22 cellular contexts compared by ENCODE assay signal in the genomic region with DNA sequence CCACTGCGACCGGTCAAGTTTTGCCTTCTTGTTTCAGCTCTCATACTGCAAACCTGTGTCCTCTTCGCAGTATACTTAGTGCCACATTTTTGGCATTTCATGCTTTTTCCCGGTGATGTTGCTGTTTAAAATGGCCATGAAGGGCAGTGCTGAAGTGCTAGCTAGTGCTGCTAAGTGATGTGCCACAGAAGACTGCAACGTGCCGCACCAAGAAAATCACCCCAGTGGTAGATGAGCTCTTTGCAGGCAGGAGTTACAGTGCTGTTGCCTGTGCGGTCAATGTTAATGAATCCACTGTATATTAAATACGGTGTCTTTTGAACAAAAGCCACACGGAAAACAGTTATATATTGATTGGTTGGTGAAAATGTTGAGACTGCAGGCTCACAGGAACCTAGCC.
"Had no signal": no experiment of that assay in that cellular context is flagged by ENCODE, and none has a peak within 500 bp of the region (broad histone marks: within the 10 kb centered on the region; RNA-seq: fewer than 3 reads in every experiment).

No MANE protein-coding gene starts in this region.

- H3K79me2 ChIP-seq: hepatocyte had no signal

- FAIRE-seq: endothelial cell of umbilical vein, keratinocyte had no signal

- H3K27ac Mint-ChIP-seq: activated CD4-positive, alpha-beta T cell treated with anti-CD3 and anti-CD28 coated beads, Interleukin-2, amount 10 ng/mL, durations not matched to agents 7 days and 5 days; activated CD8-positive, alpha-beta T cell treated with anti-CD3 and anti-CD28 coated beads, Interleukin-2, amount 10 ng/mL, durations not matched to agents 7 days and 5 days; activated naive CD4-positive, alpha-beta T cell treated with anti-CD3 and anti-CD28 coated beads for 36 hours; activated T-cell treated with anti-CD3 and anti-CD28 coated beads, Interleukin-2, amount 50 U/mL, for 24 hours; activated T-helper 2 cell treated with anti-CD3 and anti-CD28 coated beads, Interferon-gamma antibody, Interleukin-2, Interleukin-4, amounts not matched to agents 10 μg/mL and 5 μg/mL and 100 μg/mL, durations not matched to agents 14 hours and 24 hours and 36 hours; mesothelial cell of epicardium; nephron progenitor cell; progenitor cell of endocrine pancreas had no signal

- H3K4me1 ChIP-seq: breast epithelium, right atrium auricular region, stomach had no signal

- H3K4me3 Mint-ChIP-seq: activated CD4-positive, alpha-beta T cell treated with anti-CD3 and anti-CD28 coated beads, Interleukin-2, amount 10 ng/mL, durations not matched to agents 7 days and 5 days; activated CD8-positive, alpha-beta T cell treated with anti-CD3 and anti-CD28 coated beads, Interleukin-2, amount 10 ng/mL, durations not matched to agents 7 days and 5 days; activated naive CD4-positive, alpha-beta T cell treated with anti-CD3 and anti-CD28 coated beads for 36 hours; activated T-cell treated with anti-CD3 and anti-CD28 coated beads, Interleukin-2, amount 50 U/mL, for 24 hours; mesothelial cell of epicardium; nephron progenitor cell had no signal

- H3K27ac ChIP-seq: breast epithelium, hepatocyte, right atrium auricular region, skin epidermis, stomach had no signal

- ATAC-seq: activated CD4-positive, CD25-positive, alpha-beta regulatory T cell treated with anti-CD3 and anti-CD28 coated beads, Interleukin-2, amount 50 U/mL, for 24 hours; activated CD8-positive, alpha-beta T cell treated with anti-CD3 and anti-CD28 coated beads, Interleukin-2, amount 10 ng/mL, durations not matched to agents 7 days and 5 days; left lobe of liver had no signal

- H3K36me3 Mint-ChIP-seq: mesothelial cell of epicardium had no signal

- H3K9me3 Mint-ChIP-seq: activated CD4-positive, alpha-beta T cell treated with anti-CD3 and anti-CD28 coated beads, Interleukin-2, amount 10 ng/mL, durations not matched to agents 7 days and 5 days; activated naive CD4-positive, alpha-beta T cell treated with anti-CD3 and anti-CD28 coated beads for 36 hours; activated T-cell treated with anti-CD3 and anti-CD28 coated beads, Interleukin-2, amount 50 U/mL, for 24 hours; activated T-helper 2 cell treated with anti-CD3 and anti-CD28 coated beads, Interferon-gamma antibody, Interleukin-2, Interleukin-4, amounts not matched to agents 10 μg/mL and 5 μg/mL and 100 μg/mL, durations not matched to agents 14 hours and 24 hours and 36 hours; nephron progenitor cell had no signal

- DNase-seq: activated CD4-positive, alpha-beta T cell treated with anti-CD3 and anti-CD28 coated beads, Interleukin-2, amount 10 ng/mL, durations not matched to agents 7 days and 5 days; activated CD8-positive, alpha-beta T cell treated with anti-CD3 and anti-CD28 coated beads, Interleukin-2, amount 10 ng/mL, durations not matched to agents 7 days and 5 days; activated naive CD4-positive, alpha-beta T cell treated with anti-CD3 and anti-CD28 coated beads for 36 hours; activated T-cell treated with anti-CD3 and anti-CD28 coated beads, Interleukin-2, amount 50 U/mL, for 24 hours; aorta; effector CD4-positive, alpha-beta T cell; nephron progenitor cell; occipital lobe; stomach; trophoblast cell had no signal

- H3K27me3 Mint-ChIP-seq: activated CD4-positive, alpha-beta T cell treated with anti-CD3 and anti-CD28 coated beads, Interleukin-2, amount 10 ng/mL, durations not matched to agents 7 days and 5 days; activated T-cell treated with anti-CD3 and anti-CD28 coated beads, Interleukin-2, amount 50 U/mL, for 24 hours; progenitor cell of endocrine pancreas had no signal

- H3K4me1 Mint-ChIP-seq: activated CD4-positive, alpha-beta T cell treated with anti-CD3 and anti-CD28 coated beads, Interleukin-2, amount 10 ng/mL, durations not matched to agents 7 days and 5 days; nephron progenitor cell had no signal

- H3K4me2 ChIP-seq: hepatocyte had no signal

- H3K27me3 ChIP-seq: breast epithelium, hepatocyte, right atrium auricular region, stomach had no signal

- H3K4me3 ChIP-seq: breast epithelium, hepatocyte, lung, right atrium auricular region, skin epidermis, stomach had no signal

- H3K36me3 ChIP-seq: breast epithelium, right atrium auricular region had no signal
